In the genomic region with DNA sequence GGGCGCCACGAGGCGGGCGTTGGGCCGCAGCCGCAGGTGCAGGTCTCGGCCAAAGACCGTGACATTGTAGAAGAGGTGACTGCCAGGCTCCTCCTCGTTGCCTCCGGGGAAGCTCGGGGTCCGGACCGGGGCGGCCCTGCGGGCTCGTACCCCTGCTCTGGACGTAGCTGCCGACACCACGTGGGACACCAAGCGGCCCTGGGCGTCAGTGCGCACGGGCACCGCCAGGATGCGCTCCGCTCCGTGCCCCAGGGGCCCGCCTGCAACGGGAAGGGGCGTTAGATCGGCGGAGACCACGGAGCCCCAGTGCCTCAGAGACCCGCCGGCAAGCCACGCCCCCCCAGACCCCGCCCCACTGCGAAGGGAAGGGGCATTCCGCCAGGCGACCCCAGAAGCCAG, we compare ENCODE assay signal across 8 cellular contexts. TPM values are rescaled to one million over a fixed set of nuclear protein-coding genes. Genes with fewer than 3 reads are reported as not detected.
DNase-seq lines count a peak whose midpoint lies in the region; ATAC-seq, FAIRE-seq and TF ChIP-seq lines count a peak whose summit lies in the region.

No MANE protein-coding gene starts in this region.

- H3K4me3 Mint-ChIP-seq in endodermal cell: peak overlapping the region; percentile 55
- no peak overlapping the region for H3K4me3 Mint-ChIP-seq in natural killer cell

- H3K27ac ChIP-seq in endodermal cell (ENCODE audit: low read depth, low read length) (no peak overlapping the region), muscle layer of colon (ENCODE audit: low read depth, low read length) (no peak overlapping the region)

- no peaks in the 10 kb centered on the region for H3K9me3 Mint-ChIP-seq in endodermal cell
- H3K9me3 Mint-ChIP-seq in natural killer cell: no peaks in the 10 kb centered on the region

- H3K36me3 Mint-ChIP-seq in endodermal cell (ENCODE audit: low read depth) (no peaks in the 10 kb centered on the region), natural killer cell (no peaks in the 10 kb centered on the region)

- H3K9me3 ChIP-seq in endodermal cell (ENCODE audit: control insufficient read depth, low read length) (no peaks in the 10 kb centered on the region), muscle layer of colon (ENCODE audit: low read length) (no peaks in the 10 kb centered on the region)

- ATAC-seq in GM19455 (IDR thresholded peaks at IDR 0.05; ENCODE audit: unreplicated experiment): no peak
- ATAC-seq in HG03442 (IDR thresholded peaks at IDR 0.05; ENCODE audit: unreplicated experiment): no peak
- ATAC-seq in natural killer cell: no peak

- FAIRE-seq in HTR-8/SVneo (lab: Jason Lieb, UNC): peak; percentile 28

- H3K36me3 ChIP-seq in endodermal cell (ENCODE audit: control insufficient read depth, insufficient read depth, low read length) (no peaks in the 10 kb centered on the region), muscle layer of colon (ENCODE audit: insufficient read depth, low read length) (no peaks in the 10 kb centered on the region)

- H3K4me3 ChIP-seq in AG09309 (ENCODE audit: control insufficient read depth, low read depth, low read length) (peak overlapping the region; percentile 91), endodermal cell (ENCODE audit: low read length) (peak overlapping the region; percentile 80), muscle layer of colon (ENCODE audit: low read depth in 1 of 2, low read length in 2 of 2) (peak overlapping the region; percentile 60 to 71)

- H3K4me1 ChIP-seq in endodermal cell (ENCODE audit: control insufficient read depth, insufficient read depth, low read length) (peaks cover 4% of the 10 kb centered on the region), muscle layer of colon (ENCODE audit: insufficient read depth, low read length) (peaks cover 13% of the 10 kb centered on the region)

- 1 to 2% methylated on average over 15 to 40 of the region's 40 CpGs for WGBS in endodermal cell (ENCODE audit: insufficient coverage in 1 of 2, insufficient read length in 1 of 2), 2 experiments

- H3K9ac ChIP-seq in endodermal cell (ENCODE audit: extremely low read depth, low read length, poor library complexity, severe bottlenecking) (no peak overlapping the region), muscle layer of colon (ENCODE audit: low read length) (no peak overlapping the region)

- peaks cover 8% of the 10 kb centered on the region for H3K4me1 Mint-ChIP-seq in endodermal cell
- peaks cover 0 to 5% of the 10 kb centered on the region in 2 donors for H3K4me1 Mint-ChIP-seq in natural killer cell

- H3K27ac Mint-ChIP-seq in endodermal cell (no peak overlapping the region), natural killer cell (no peak overlapping the region)

- intact Hi-C loops in natural killer cell (cut with micrococcal nuclease): no loop called here

- DNase-seq in AG09309 (ENCODE audit: low read depth): no peak
- DNase-seq in HTR-8/SVneo (ENCODE audit: insufficient read length, low spot score): peak; percentile 33
- peak; percentile 94 for DNase-seq in endodermal cell
- DNase-seq in mucosa of gallbladder (ENCODE audit: low spot score): no peak
- no peak for DNase-seq in natural killer cell

- TF ChIP-seq CTCF in AG09309 (IDR thresholded peaks at IDR 0.05; ENCODE audit: control insufficient read depth, insufficient read depth, low read depth, low read length, missing control alignments) (peak; percentile 65), endodermal cell (conservative IDR thresholded peaks at IDR 0.05) (peak; percentile 78), natural killer cell (IDR thresholded peaks at IDR 0.05) (no peak)

- H3K27me3 Mint-ChIP-seq in endodermal cell (ENCODE audit: insufficient read depth) (peaks cover 72% of the 10 kb centered on the region), natural killer cell (ENCODE audit: low read depth in 2 of 2) (peaks cover 45 to 57% of the 10 kb centered on the region in 2 donors)

- H3K27me3 ChIP-seq in endodermal cell (ENCODE audit: control insufficient read depth, insufficient read depth, low read length, poor library complexity, severe bottlenecking) (peaks cover 67% of the 10 kb centered on the region), muscle layer of colon (ENCODE audit: control insufficient read depth in 1 of 2, insufficient read depth in 2 of 2, low read length in 2 of 2) (peaks cover 0 to 3% of the 10 kb centered on the region in 2 donors)

RNA-seq across cellular contexts. Expression of gene ADAMTS2, which starts 1.4 kb away (rescaled TPM):
- total RNA-seq in endodermal cell: 1 to 10 TPM; 1.2 to 2.6 TPM
- 15.5 TPM for polyA plus RNA-seq in endodermal cell (2013, experiment 1 of 2)
- 13.7 TPM for polyA plus RNA-seq in endodermal cell (2013, experiment 2 of 2)
- total RNA-seq in mucosa of gallbladder: 18.9 TPM
- total RNA-seq in natural killer cell: under 1 TPM in 1 of 3 donors, not detected in 2; 0.28 TPM

Comparison
In these comparisons a context has a peak if more than half of its experiments do, and no peak if none do; other contexts are left out.
1. DNase-seq: peak in HTR-8/SVneo (single experiment) and endodermal cell (single experiment); none in AG09309 (single experiment), mucosa of gallbladder (single experiment) and natural killer cell (single experiment).
2. Peak in every context shown above with its lines, with median percentiles within 50 percentile points of each other: H3K4me3 ChIP-seq.